8 cellular contexts compared by ENCODE assay signal in genomic region chrX:24146283-24146865, GRCh38. TPM values are rescaled to one million over a fixed set of nuclear protein-coding genes. Genes with fewer than 3 reads are reported as not detected.
DNase-seq lines count a peak whose midpoint lies in the region; ATAC-seq and TF ChIP-seq lines count a peak whose summit lies in the region.
"Had no signal": no experiment of that assay in that cellular context is flagged by ENCODE, and none has a peak within 500 bp of the region (broad histone marks: within the 10 kb centered on the region; RNA-seq: fewer than 3 reads in every experiment).

No MANE protein-coding gene starts in this region.

- WGBS in spleen, 5 donors = 16 to 31% (median 24%) methylated on average over 6 of the region's 6 CpGs

- no peaks in the 10 kb centered on the region for H3K36me3 ChIP-seq in Peyer's patch
- no peaks in the 10 kb centered on the region for H3K36me3 ChIP-seq in fibroblast of lung (ENCODE audit: control insufficient read depth, insufficient read depth, low read length)
- H3K36me3 ChIP-seq in spleen = no peaks in the 10 kb centered on the region
- H3K36me3 ChIP-seq in mucosa of descending colon (ENCODE audit: low read depth) = no peaks in the 10 kb centered on the region

- no peak overlapping the region for H3K9ac ChIP-seq in fibroblast of lung (ENCODE audit: insufficient read depth, low read length)

- H3K27me3 ChIP-seq in Peyer's patch (no peaks in the 10 kb centered on the region), fibroblast of lung (ENCODE audit: control insufficient read depth, insufficient read depth, low read length) (no peaks in the 10 kb centered on the region), spleen (replicated peaks in 1 of 7) (no peaks in the 10 kb centered on the region)

- peak overlapping the region; percentile 9 to 99 (median 26) for H3K27ac ChIP-seq in Peyer's patch
- H3K27ac ChIP-seq in fibroblast of lung (ENCODE audit: insufficient read depth, low read length) = peak overlapping the region; percentile 47
- H3K27ac ChIP-seq in spleen = peak overlapping the region; percentile 31 to 99 (median 97)

- no peak for ATAC-seq in left lobe of liver
- no peak for ATAC-seq in mucosa of descending colon

- DNase-seq in H4 (ENCODE audit: low spot score) (peak; percentile 25), Peyer's patch (no peak), fibroblast of lung (ENCODE audit: low read depth in 2 of 2) (no peak), spleen (no peak), left lobe of liver (ENCODE audit: low spot score) (no peak), mucosa of descending colon (no peak), CD1c-positive myeloid dendritic cell (ENCODE audit: extremely low spot score) (no peak)
- DNase-seq: activated CD4-positive, alpha-beta T cell treated with anti-CD3 and anti-CD28 coated beads, Interleukin-2, amount 50 U/mL, for 1 hour had no signal

- intact Hi-C loops in spleen (cut with DNase I; ENCODE audit: low total_unique reads) (loop anchor here (10.0 kb wide), 1 partner anchor 92 kb away; the partner anchor contains the start of gene EIF2S3), mucosa of descending colon (cut with DNase I, micrococcal nuclease) (no loop called here)

- peak overlapping the region in 2 of 4 donors; percentile 3 to 19 for H3K4me3 ChIP-seq in Peyer's patch
- H3K4me3 ChIP-seq in fibroblast of lung (replicated peaks in 1 of 4; ENCODE audit: control extremely low read depth in 1 of 4, insufficient read depth in 1 of 4, low read depth in 3 of 4, low read length in 4 of 4) = peak overlapping the region; percentile 1 to 43 (median 20)
- peak overlapping the region in 2 of 8 donors; percentile 9 to 34 for H3K4me3 ChIP-seq in spleen
- no peak overlapping the region for H3K4me3 ChIP-seq in mucosa of descending colon

- peaks cover 5% of the 10 kb centered on the region for H4K20me1 ChIP-seq in fibroblast of lung (ENCODE audit: control insufficient read depth, extremely low read depth, insufficient read depth, low read length)

- no peak for TF ChIP-seq CTCF in Peyer's patch (IDR thresholded peaks at IDR 0.05)
- no peak for TF ChIP-seq CTCF in fibroblast of lung (conservative IDR thresholded peaks at IDR 0.05 in 1 of 2, IDR thresholded peaks at IDR 0.05 in 1 of 2; ENCODE audit: low read depth in 1 of 2, low read length in 2 of 2)
- no peak for TF ChIP-seq CTCF in spleen (IDR thresholded peaks at IDR 0.05 in 8 of 11, conservative IDR thresholded peaks at IDR 0.05 in 3 of 11)
- TF ChIP-seq CTCF in mucosa of descending colon (IDR thresholded peaks at IDR 0.05) = no peak

- peak overlapping the region; percentile 80 for H3K4me2 ChIP-seq in fibroblast of lung (ENCODE audit: extremely low read depth, insufficient read depth, low read length)

- peaks cover 10% of the 10 kb centered on the region for H3K79me2 ChIP-seq in fibroblast of lung (ENCODE audit: control insufficient read depth, insufficient read depth, low read length)

- TF ChIP-seq POLR2A in Peyer's patch (IDR thresholded peaks at IDR 0.05) (no peak), spleen (IDR thresholded peaks at IDR 0.05) (no peak)

- no peaks in the 10 kb centered on the region for H3K9me3 ChIP-seq in Peyer's patch
- H3K9me3 ChIP-seq in fibroblast of lung (ENCODE audit: control insufficient read depth, insufficient read depth, low read depth, low read length) = no peaks in the 10 kb centered on the region
- H3K9me3 ChIP-seq in spleen = no peaks in the 10 kb centered on the region
- H3K9me3 ChIP-seq in mucosa of descending colon = no peaks in the 10 kb centered on the region

- peaks cover 0 to 6% (median 2%) of the 10 kb centered on the region in 4 donors for H3K4me1 ChIP-seq in Peyer's patch
- H3K4me1 ChIP-seq in fibroblast of lung (ENCODE audit: control insufficient read depth, extremely low read depth, insufficient read depth, low read length) = peaks cover 4% of the 10 kb centered on the region
- H3K4me1 ChIP-seq in spleen = peaks cover 23 to 39% (median 30%) of the 10 kb centered on the region in 6 donors
- peaks cover 5% of the 10 kb centered on the region for H3K4me1 ChIP-seq in mucosa of descending colon (ENCODE audit: low read depth)

- peak overlapping the region; percentile 50 for H2AFZ ChIP-seq in fibroblast of lung (ENCODE audit: low read length)

RNA-seq across cellular contexts. Expression of gene ZFX, which starts 3.2 kb away (rescaled TPM):
- total RNA-seq in H4 (2014; rRNA removed; shearing (Covaris generic)) = 27.1 and 27.2 TPM in 2 replicates
- total RNA-seq in Peyer's patch (10 to 100 TPM; 20.4 to 92.4 (median 43.4) TPM), fibroblast of lung (41.1 and 61.9 TPM in 2 replicates), spleen (100 to 1,000 TPM in 1 of 7 donors, 10 to 100 TPM in 6; 58.1 to 105 (median 77.7) TPM), left lobe of liver (12.5 TPM), mucosa of descending colon (10 to 100 TPM; 32.7 to 65.1 (median 41.7) TPM)
- polyA plus RNA-seq in fibroblast of lung (31.2 and 37.7 TPM in 2 replicates), spleen (1 to 10 TPM; 5.0 to 8.5 (median 6.8) TPM)
- polyA plus RNA-seq in fibroblast of lung (2012) = 12.1 and 15.7 TPM in 2 replicates
- polyA minus RNA-seq in fibroblast of lung (ENCODE audit: low replicate concordance) = 24.7 and 28.5 TPM in 2 replicates

Comparison
In these comparisons a context has a peak if more than half of its experiments do, and no peak if none do; other contexts are left out.
1. H3K27ac ChIP-seq: peak in every context shown above with its lines; median percentile 97 in spleen; 47 in fibroblast of lung; 26 in Peyer's patch.